In genomic region chr2:36555789-36556188, GRCh38 we compare ENCODE assay signal across 18 cellular contexts.
"Had no signal": no experiment of that assay in that cellular context is flagged by ENCODE, and none has a peak within 500 bp of the region (broad histone marks: within the 10 kb centered on the region; RNA-seq: fewer than 3 reads in every experiment).

No MANE protein-coding gene starts in this region.

- H3K27ac Mint-ChIP-seq: activated CD4-positive, alpha-beta T cell treated with anti-CD3 and anti-CD28 coated beads, Interleukin-2, amount 10 ng/mL, durations not matched to agents 24 days and 14 days; activated CD8-positive, alpha-beta T cell treated with anti-CD3 and anti-CD28 coated beads, Interleukin-2, amount 10 ng/mL, durations not matched to agents 7 days and 5 days; activated naive CD8-positive, alpha-beta T cell; dendritic cell treated with granulocyte-macrophage colony-stimulating factor and Interleukin-4, amounts not matched to agents 40 ng/mL and 50 ng/mL, for 4 days; nephron; stimulated activated effector memory CD8-positive, alpha-beta T cell treated with anti-CD3 and anti-CD28 coated beads, Interleukin-12 subunit alpha, Interleukin-12 subunit beta, amount 100 ng/mL, for 72 hours; WTC11 had no signal

- H3K27me3 ChIP-seq: transverse colon had no signal

- H3K9me3 Mint-ChIP-seq: activated CD4-positive, alpha-beta T cell treated with anti-CD3 and anti-CD28 coated beads, Interleukin-2, amount 10 ng/mL, durations not matched to agents 24 days and 14 days; dendritic cell treated with granulocyte-macrophage colony-stimulating factor and Interleukin-4, amounts not matched to agents 40 ng/mL and 50 ng/mL, for 4 days; immature natural killer cell; nephron; stimulated activated effector memory CD8-positive, alpha-beta T cell treated with anti-CD3 and anti-CD28 coated beads, Interleukin-12 subunit alpha, Interleukin-12 subunit beta, amount 100 ng/mL, for 72 hours; WTC11 had no signal

- H3K4me1 Mint-ChIP-seq: immature natural killer cell; nephron; stimulated activated effector memory CD8-positive, alpha-beta T cell treated with anti-CD3 and anti-CD28 coated beads, Interleukin-12 subunit alpha, Interleukin-12 subunit beta, amount 100 ng/mL, for 72 hours had no signal

- H3K27ac ChIP-seq: transverse colon had no signal

- H3K4me3 ChIP-seq: transverse colon had no signal

- H3K4me3 Mint-ChIP-seq: activated CD4-positive, alpha-beta T cell treated with anti-CD3 and anti-CD28 coated beads, Interleukin-2, amount 10 ng/mL, durations not matched to agents 24 days and 14 days; activated CD8-positive, alpha-beta T cell treated with anti-CD3 and anti-CD28 coated beads, Interleukin-2, amount 10 ng/mL, durations not matched to agents 7 days and 5 days; activated naive CD8-positive, alpha-beta T cell; dendritic cell treated with granulocyte-macrophage colony-stimulating factor and Interleukin-4, amounts not matched to agents 40 ng/mL and 50 ng/mL, for 4 days; immature natural killer cell; nephron; stimulated activated effector memory CD8-positive, alpha-beta T cell treated with anti-CD3 and anti-CD28 coated beads, Interleukin-12 subunit alpha, Interleukin-12 subunit beta, amount 100 ng/mL, for 72 hours; WTC11 had no signal

- ATAC-seq: activated CD8-positive, alpha-beta T cell treated with anti-CD3 and anti-CD28 coated beads, Interleukin-2, amount 10 ng/mL, durations not matched to agents 7 days and 5 days; sciatic nerve; stimulated activated effector memory CD8-positive, alpha-beta T cell treated with anti-CD3 and anti-CD28 coated beads, Interleukin-12 subunit alpha, Interleukin-12 subunit beta, amount 100 ng/mL, for 72 hours; WTC11 had no signal

- H3K9me3 ChIP-seq: transverse colon had no signal

- H3K27me3 Mint-ChIP-seq: activated CD4-positive, alpha-beta T cell treated with anti-CD3 and anti-CD28 coated beads, Interleukin-2, amount 10 ng/mL, durations not matched to agents 24 days and 14 days; activated naive CD8-positive, alpha-beta T cell; dendritic cell treated with granulocyte-macrophage colony-stimulating factor and Interleukin-4, amounts not matched to agents 40 ng/mL and 50 ng/mL, for 4 days had no signal

- DNase-seq: activated CD4-positive, alpha-beta T cell treated with anti-CD3 and anti-CD28 coated beads, Interleukin-2, amount 10 ng/mL, durations not matched to agents 24 days and 14 days; activated CD8-positive, alpha-beta memory T cell treated with anti-CD3 and anti-CD28 coated beads, Interleukin-2, amount 50 U/mL, for 4 hours; activated CD8-positive, alpha-beta T cell treated with anti-CD3 and anti-CD28 coated beads, Interleukin-2, amount 10 ng/mL, durations not matched to agents 7 days and 5 days; activated gamma-delta T cell treated with Interleukin-2 at 50 U/mL for 16 hours; activated T-cell treated with anti-CD3 and anti-CD28 coated beads, Interleukin-2, amount 50 U/mL, for 48 hours; amygdala; effector memory CD4-positive, alpha-beta T cell; foreskin melanocyte; immature natural killer cell; stimulated activated CD4-positive, alpha-beta T cell treated with anti-CD3 and anti-CD28 coated beads, Interleukin-1b, Interleukin-23, amount 100 ng/mL, for 48 hours; T-helper 2 cell; transverse colon had no signal
